Comparison of ENCODE assay signal across 1 cellular context in the genomic region with DNA sequence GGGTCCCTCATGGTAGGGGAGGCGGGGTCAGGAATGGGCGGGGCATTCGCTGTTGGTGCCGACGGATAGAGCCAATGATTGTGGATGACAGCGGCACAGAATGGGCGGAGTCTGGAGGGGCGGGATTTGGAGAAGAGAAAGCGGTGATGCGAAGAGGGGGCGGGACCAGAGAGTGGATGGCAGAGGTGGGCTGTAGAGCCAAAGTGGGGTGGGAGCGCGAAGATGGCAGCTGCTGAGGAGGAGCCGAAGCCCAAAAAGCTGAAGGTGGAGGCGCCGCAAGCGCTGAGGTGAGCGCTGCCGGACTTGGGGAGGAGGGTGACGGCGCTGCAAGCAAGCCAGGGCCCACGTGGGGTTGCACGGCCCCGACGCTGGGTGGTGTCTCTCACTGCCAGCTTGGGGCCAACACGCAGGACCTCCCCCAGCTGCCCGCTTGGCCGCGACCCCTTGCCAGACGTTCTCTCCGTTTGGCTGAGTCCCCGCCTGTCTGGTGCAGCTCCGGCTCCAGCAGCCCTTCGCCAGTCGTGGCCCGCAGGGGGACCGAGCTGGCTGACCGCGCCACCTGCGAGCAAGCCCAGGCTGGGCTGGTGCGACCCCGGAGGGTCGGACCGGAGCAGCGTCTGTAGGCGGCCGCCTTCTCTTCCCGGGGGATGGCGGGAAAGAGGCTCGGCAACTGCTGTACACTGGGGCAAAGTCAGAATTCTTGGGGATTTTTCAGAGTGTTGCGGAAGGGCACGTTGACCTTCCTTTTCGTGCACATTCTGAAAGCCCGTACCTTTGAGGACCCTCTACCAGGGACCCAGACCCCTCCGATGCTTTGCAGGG.
A peak's percentile ranks its signal among the peaks of the same experiment; 100 is the strongest.
TF ChIP-seq lines count a peak whose summit lies in the region.

Gene ADK, plus strand, starts transcription at position 165 of the 822 bp plus-strand sequence. Its CDS starts 58 bp downstream, at position 223.

TF ChIP-seq in HepG2, 621 proteins besides CTCF, POLR2A, EP300 and RAD21 (continued from another document and continues in another):
- TF ChIP-seq, protein P1, sequence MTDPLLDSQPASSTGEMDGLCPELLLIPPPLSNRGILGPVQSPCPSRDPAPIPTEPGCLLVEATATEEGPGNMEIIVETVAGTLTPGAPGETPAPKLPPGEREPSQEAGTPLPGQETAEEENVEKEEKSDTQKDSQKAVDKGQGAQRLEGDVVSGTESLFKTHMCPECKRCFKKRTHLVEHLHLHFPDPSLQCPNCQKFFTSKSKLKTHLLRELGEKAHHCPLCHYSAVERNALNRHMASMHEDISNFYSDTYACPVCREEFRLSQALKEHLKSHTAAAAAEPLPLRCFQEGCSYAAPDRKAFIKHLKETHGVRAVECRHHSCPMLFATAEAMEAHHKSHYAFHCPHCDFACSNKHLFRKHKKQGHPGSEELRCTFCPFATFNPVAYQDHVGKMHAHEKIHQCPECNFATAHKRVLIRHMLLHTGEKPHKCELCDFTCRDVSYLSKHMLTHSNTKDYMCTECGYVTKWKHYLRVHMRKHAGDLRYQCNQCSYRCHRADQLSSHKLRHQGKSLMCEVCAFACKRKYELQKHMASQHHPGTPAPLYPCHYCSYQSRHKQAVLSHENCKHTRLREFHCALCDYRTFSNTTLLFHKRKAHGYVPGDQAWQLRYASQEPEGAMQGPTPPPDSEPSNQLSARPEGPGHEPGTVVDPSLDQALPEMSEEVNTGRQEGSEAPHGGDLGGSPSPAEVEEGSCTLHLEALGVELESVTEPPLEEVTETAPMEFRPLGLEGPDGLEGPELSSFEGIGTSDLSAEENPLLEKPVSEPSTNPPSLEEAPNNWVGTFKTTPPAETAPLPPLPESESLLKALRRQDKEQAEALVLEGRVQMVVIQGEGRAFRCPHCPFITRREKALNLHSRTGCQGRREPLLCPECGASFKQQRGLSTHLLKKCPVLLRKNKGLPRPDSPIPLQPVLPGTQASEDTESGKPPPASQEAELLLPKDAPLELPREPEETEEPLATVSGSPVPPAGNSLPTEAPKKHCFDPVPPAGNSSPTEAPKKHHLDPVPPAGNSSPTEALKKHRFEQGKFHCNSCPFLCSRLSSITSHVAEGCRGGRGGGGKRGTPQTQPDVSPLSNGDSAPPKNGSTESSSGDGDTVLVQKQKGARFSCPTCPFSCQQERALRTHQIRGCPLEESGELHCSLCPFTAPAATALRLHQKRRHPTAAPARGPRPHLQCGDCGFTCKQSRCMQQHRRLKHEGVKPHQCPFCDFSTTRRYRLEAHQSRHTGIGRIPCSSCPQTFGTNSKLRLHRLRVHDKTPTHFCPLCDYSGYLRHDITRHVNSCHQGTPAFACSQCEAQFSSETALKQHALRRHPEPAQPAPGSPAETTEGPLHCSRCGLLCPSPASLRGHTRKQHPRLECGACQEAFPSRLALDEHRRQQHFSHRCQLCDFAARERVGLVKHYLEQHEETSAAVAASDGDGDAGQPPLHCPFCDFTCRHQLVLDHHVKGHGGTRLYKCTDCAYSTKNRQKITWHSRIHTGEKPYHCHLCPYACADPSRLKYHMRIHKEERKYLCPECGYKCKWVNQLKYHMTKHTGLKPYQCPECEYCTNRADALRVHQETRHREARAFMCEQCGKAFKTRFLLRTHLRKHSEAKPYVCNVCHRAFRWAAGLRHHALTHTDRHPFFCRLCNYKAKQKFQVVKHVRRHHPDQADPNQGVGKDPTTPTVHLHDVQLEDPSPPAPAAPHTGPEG (CRISPR knock-in tag; IDR thresholded peaks at IDR 0.05), result 0 out of 2 replicates have a peak, but pooled peaks have one; percentile 63
- TF ChIP-seq IKZF4 (CRISPR knock-in tag; IDR thresholded peaks at IDR 0.05; ENCODE audit: borderline replicate concordance, low read depth, not compliant biosample characterization) (no peak), ZNF350 (CRISPR knock-in tag; IDR thresholded peaks at IDR 0.05; ENCODE audit: borderline replicate concordance, low read depth) (peak; percentile 83), FOSL2 (CRISPR knock-in tag; IDR thresholded peaks at IDR 0.05) (no peak), PHF8 (CRISPR knock-in tag; IDR thresholded peaks at IDR 0.05) (peak; percentile 80), SALL2 (CRISPR knock-in tag; IDR thresholded peaks at IDR 0.05) (peak; percentile 43; the same call in 1 of the 2 replicates), RXRA (CRISPR knock-in tag; IDR thresholded peaks at IDR 0.05) (peak; percentile 53), ZNF562 (CRISPR knock-in tag; IDR thresholded peaks at IDR 0.05; ENCODE audit: borderline replicate concordance) (no peak), SP4 (CRISPR knock-in tag; IDR thresholded peaks at IDR 0.05) (peak; percentile 86), MNT (IDR thresholded peaks at IDR 0.05) (peak; percentile 62), ZNF768 (CRISPR knock-in tag; IDR thresholded peaks at IDR 0.05) (peak; percentile 66; the same call in 1 of the 2 replicates), ZKSCAN5 (CRISPR knock-in tag; IDR thresholded peaks at IDR 0.05) (no peak), FOXK2 (IDR thresholded peaks at IDR 0.05) (peak; percentile 27; the same call in 1 of the 2 replicates), KAT2B (IDR thresholded peaks at IDR 0.05; ENCODE audit: borderline replicate concordance, low read depth, low read length) (no peak), NPAS2 (CRISPR knock-in tag; IDR thresholded peaks at IDR 0.05; ENCODE audit: borderline replicate concordance) (no peak), KLF9 (CRISPR knock-in tag; IDR thresholded peaks at IDR 0.05; ENCODE audit: low read depth) (0 out of 2 replicates have a peak, but pooled peaks have one; percentile 59), DZIP1 (CRISPR knock-in tag; IDR thresholded peaks at IDR 0.05) (0 out of 2 replicates have a peak, but pooled peaks have one; percentile 49), ZBTB3 (CRISPR knock-in tag; IDR thresholded peaks at IDR 0.05; ENCODE audit: borderline replicate concordance, low read depth) (no peak; the same call in 1 of the 2 replicates), ZNF747 (CRISPR knock-in tag; IDR thresholded peaks at IDR 0.05; ENCODE audit: borderline replicate concordance) (no peak), HNRNPK (IDR thresholded peaks at IDR 0.05; ENCODE audit: low read depth, low read length, poor library complexity, severe bottlenecking) (peak; percentile 64), ZNF264 (CRISPR knock-in tag; IDR thresholded peaks at IDR 0.05) (peak; percentile 63; the same call in 1 of the 2 replicates), ZNF766 (CRISPR knock-in tag; IDR thresholded peaks at IDR 0.05; ENCODE audit: borderline replicate concordance) (no peak; the same call in 1 of the 2 replicates), IRX3 (CRISPR knock-in tag; IDR thresholded peaks at IDR 0.05; ENCODE audit: borderline replicate concordance, low read depth) (no peak), ZSCAN31 (CRISPR knock-in tag; IDR thresholded peaks at IDR 0.05; ENCODE audit: low read depth) (peak; percentile 9), TBL1XR1 (IDR thresholded peaks at IDR 0.05; ENCODE audit: borderline replicate concordance, low read length, partially characterized antibody) (no peak), ZNF839 (CRISPR knock-in tag; IDR thresholded peaks at IDR 0.05; ENCODE audit: borderline replicate concordance) (no peak; the same call in 1 of the 2 replicates), ZNF280B (CRISPR knock-in tag; IDR thresholded peaks at IDR 0.05; ENCODE audit: borderline replicate concordance) (peak; percentile 89; the same call in 1 of the 2 replicates), ZFX (CRISPR knock-in tag; IDR thresholded peaks at IDR 0.05; ENCODE audit: low read depth) (no peak; the same call in none of the 2 replicates), HOXA9 (CRISPR knock-in tag; IDR thresholded peaks at IDR 0.05; ENCODE audit: borderline replicate concordance) (no peak), ZNF557 (CRISPR knock-in tag; IDR thresholded peaks at IDR 0.05) (no peak), RBM39 (IDR thresholded peaks at IDR 0.05; ENCODE audit: low read depth, low read length, poor library complexity, severe bottlenecking) (peak; percentile 87), HMG20B (CRISPR knock-in tag; conservative IDR thresholded peaks at IDR 0.05) (no peak), ZNF597 (CRISPR knock-in tag; IDR thresholded peaks at IDR 0.05) (no peak), FOXP1 (IDR thresholded peaks at IDR 0.05) (no peak), FOXP1 (CRISPR knock-in tag; IDR thresholded peaks at IDR 0.05) (no peak), GABPB1 (CRISPR knock-in tag; IDR thresholded peaks at IDR 0.05) (peak; percentile 66; the same call in 1 of the 2 replicates), JUN (CRISPR knock-in tag; IDR thresholded peaks at IDR 0.05) (peak; percentile 18; the same call in 1 of the 2 replicates), SKI (IDR thresholded peaks at IDR 0.05; ENCODE audit: partially characterized antibody) (peak; percentile 25), SIX4 (CRISPR knock-in tag; IDR thresholded peaks at IDR 0.05) (no peak), CBFB (CRISPR knock-in tag; IDR thresholded peaks at IDR 0.05) (0 out of 2 replicates have a peak, but pooled peaks have one; percentile 43), ZNF3 (CRISPR knock-in tag; IDR thresholded peaks at IDR 0.05) (no peak), ZFP1 (CRISPR knock-in tag; IDR thresholded peaks at IDR 0.05) (no peak), KLF12 (CRISPR knock-in tag; IDR thresholded peaks at IDR 0.05; ENCODE audit: borderline replicate concordance) (no peak), ZNF143 (CRISPR knock-in tag; IDR thresholded peaks at IDR 0.05) (peak; percentile 68; the same call in 1 of the 2 replicates)
- TF ChIP-seq, protein P2, sequence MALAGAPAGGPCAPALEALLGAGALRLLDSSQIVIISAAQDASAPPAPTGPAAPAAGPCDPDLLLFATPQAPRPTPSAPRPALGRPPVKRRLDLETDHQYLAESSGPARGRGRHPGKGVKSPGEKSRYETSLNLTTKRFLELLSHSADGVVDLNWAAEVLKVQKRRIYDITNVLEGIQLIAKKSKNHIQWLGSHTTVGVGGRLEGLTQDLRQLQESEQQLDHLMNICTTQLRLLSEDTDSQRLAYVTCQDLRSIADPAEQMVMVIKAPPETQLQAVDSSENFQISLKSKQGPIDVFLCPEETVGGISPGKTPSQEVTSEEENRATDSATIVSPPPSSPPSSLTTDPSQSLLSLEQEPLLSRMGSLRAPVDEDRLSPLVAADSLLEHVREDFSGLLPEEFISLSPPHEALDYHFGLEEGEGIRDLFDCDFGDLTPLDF (CRISPR knock-in tag; IDR thresholded peaks at IDR 0.05), result peak; percentile 68
- TF ChIP-seq, protein P3, sequence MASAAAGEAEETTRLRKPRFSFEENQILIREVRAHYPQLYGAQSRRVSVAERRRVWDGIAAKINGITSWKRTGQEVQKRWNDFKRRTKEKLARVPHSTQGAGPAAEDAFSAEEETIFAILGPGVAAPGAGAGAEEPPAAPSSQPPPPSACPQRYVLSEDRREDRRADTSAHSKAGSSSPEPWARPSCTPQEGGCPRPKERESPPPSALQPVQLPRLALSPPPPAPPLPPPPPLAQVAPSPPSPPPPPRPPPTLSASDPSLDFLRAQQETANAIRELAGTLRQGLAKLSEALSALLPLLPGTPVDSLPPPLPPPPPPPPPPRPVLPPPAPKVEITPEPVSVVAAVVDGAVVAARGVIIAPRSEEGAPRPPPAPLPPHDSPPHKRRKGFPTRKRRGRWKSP (CRISPR knock-in tag; IDR thresholded peaks at IDR 0.05), result no peak; the same call in 1 of the 2 replicates
- TF ChIP-seq, protein P4, sequence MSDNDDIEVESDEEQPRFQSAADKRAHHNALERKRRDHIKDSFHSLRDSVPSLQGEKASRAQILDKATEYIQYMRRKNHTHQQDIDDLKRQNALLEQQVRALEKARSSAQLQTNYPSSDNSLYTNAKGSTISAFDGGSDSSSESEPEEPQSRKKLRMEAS (IDR thresholded peaks at IDR 0.05), result peak; percentile 80
